14 cellular contexts compared by ENCODE assay signal in the genomic region with DNA sequence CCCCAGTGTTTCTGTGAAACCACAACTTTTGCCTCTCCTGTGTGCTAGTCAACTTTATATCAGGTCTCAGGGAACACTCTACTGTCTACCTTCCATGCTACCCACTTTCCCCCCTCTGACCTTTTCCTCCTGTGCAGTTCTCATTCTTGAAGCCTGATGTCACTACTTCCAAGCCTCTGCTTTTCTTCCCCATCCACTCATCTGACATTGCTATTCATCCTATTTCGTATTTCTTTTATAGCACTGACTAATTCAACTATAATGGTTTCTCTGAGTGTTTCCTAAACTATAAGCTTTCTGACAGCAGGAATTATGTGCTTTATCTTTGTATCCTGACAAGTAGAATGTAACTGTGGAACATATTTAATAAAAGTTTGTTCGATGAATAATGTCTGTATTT. TPM values are rescaled to one million over a fixed set of nuclear protein-coding genes. Genes with fewer than 3 reads are reported as not detected.
DNase-seq lines count a peak whose midpoint lies in the region; ATAC-seq and TF ChIP-seq lines count a peak whose summit lies in the region.
"Had no signal": no experiment of that assay in that cellular context is flagged by ENCODE, and none has a peak within 500 bp of the region (broad histone marks: within the 10 kb centered on the region; RNA-seq: fewer than 3 reads in every experiment).

No MANE protein-coding gene starts in this region.

- no peaks in the 10 kb centered on the region for H3K79me2 ChIP-seq in SK-N-SH (ENCODE audit: insufficient read depth)

- H3K27ac Mint-ChIP-seq in activated CD4-positive, alpha-beta T cell treated with anti-CD3 and anti-CD28 coated beads for 36 hours, result no peak overlapping the region
- H3K27ac Mint-ChIP-seq: activated naive CD8-positive, alpha-beta T cell treated with anti-CD3 and anti-CD28 coated beads, Interleukin-2, amount 10 ng/mL, durations not matched to agents 7 days and 5 days; endodermal cell; neural progenitor cell; stimulated activated effector memory CD8-positive, alpha-beta T cell treated with anti-CD3 and anti-CD28 coated beads, Interleukin-12 subunit alpha, Interleukin-12 subunit beta, amount 100 ng/mL, for 72 hours had no signal

- H3K4me1 ChIP-seq in SK-N-SH (ENCODE audit: control insufficient read depth in 1 of 2, insufficient read depth in 2 of 2, low read depth in 1 of 2, low read length in 1 of 2), result no peaks in the 10 kb centered on the region
- H3K4me1 ChIP-seq: neural progenitor cell had no signal

- TF ChIP-seq RAD21 in SK-N-SH (IDR thresholded peaks at IDR 0.05; ENCODE audit: low read length), result peak; percentile 39

- no peak overlapping the region for H2AFZ ChIP-seq in SK-N-SH (ENCODE audit: low read depth)
- H2AFZ ChIP-seq: neural progenitor cell had no signal

- H3K36me3 Mint-ChIP-seq in activated CD4-positive, alpha-beta T cell treated with anti-CD3 and anti-CD28 coated beads for 36 hours (ENCODE audit: low read depth), result peaks cover 32% of the 10 kb centered on the region
- peaks cover 33% of the 10 kb centered on the region for H3K36me3 Mint-ChIP-seq in activated T-cell treated with anti-CD3 and anti-CD28 coated beads, Interleukin-2, amount 50 U/mL, for 4 hours (ENCODE audit: insufficient read depth)

- peaks cover 16% of the 10 kb centered on the region for H3K9me3 Mint-ChIP-seq in activated CD4-positive, alpha-beta T cell treated with anti-CD3 and anti-CD28 coated beads for 36 hours (ENCODE audit: low read depth)
- H3K9me3 Mint-ChIP-seq in activated T-cell treated with anti-CD3 and anti-CD28 coated beads, Interleukin-2, amount 50 U/mL, for 4 hours, result peaks cover 14% of the 10 kb centered on the region

- intact Hi-C loops in activated CD4-positive, alpha-beta T cell treated with anti-CD3 and anti-CD28 coated beads for 36 hours (cut with DNase I, micrococcal nuclease), result no loop called here

- H3K4me1 Mint-ChIP-seq in activated CD4-positive, alpha-beta T cell treated with anti-CD3 and anti-CD28 coated beads for 36 hours, result peaks cover 5% of the 10 kb centered on the region
- peaks cover 10% of the 10 kb centered on the region for H3K4me1 Mint-ChIP-seq in activated T-cell treated with anti-CD3 and anti-CD28 coated beads, Interleukin-2, amount 50 U/mL, for 4 hours (ENCODE audit: low read depth)
- H3K4me1 Mint-ChIP-seq: neural progenitor cell; stimulated activated effector memory CD8-positive, alpha-beta T cell treated with anti-CD3 and anti-CD28 coated beads, Interleukin-12 subunit alpha, Interleukin-12 subunit beta, amount 100 ng/mL, for 72 hours had no signal

- peak overlapping the region; percentile 10; the same call in 1 of the 2 replicates for H3K4me2 ChIP-seq in SK-N-SH
- H3K4me2 ChIP-seq: A549, neural progenitor cell had no signal

- peaks cover 0 to 8% of the 10 kb centered on the region in 2 experiments for H3K36me3 ChIP-seq in SK-N-SH (replicated peaks in 1 of 2; ENCODE audit: control insufficient read depth in 1 of 2, insufficient read depth in 2 of 2, low read length in 1 of 2)
- H3K36me3 ChIP-seq: neural progenitor cell had no signal

- POLR2A ChIA-PET in activated CD4-positive, alpha-beta T cell treated with anti-CD3 and anti-CD28 coated beads for 36 hours (lab: Charles Lee), result no interaction called here
- POLR2A ChIA-PET in SK-N-SH (lab: Yijun Ruan, JAX), result no interaction called here

- WGBS in SK-N-SH (ENCODE audit: low lambda C conversion rate), result 38% methylated on average over 2 of the region's 2 CpGs

- H3F3A ChIP-seq in SK-N-SH (replicated peaks; ENCODE audit: insufficient read depth), result peaks cover 5% of the 10 kb centered on the region

- H3K27ac ChIP-seq in SK-N-SH (ENCODE audit: low read depth in 2 of 2, low read length in 1 of 2), result peak overlapping the region; percentile 23 to 38; a peak in 3 of 4 replicates
- H3K27ac ChIP-seq: A549, neural progenitor cell had no signal

- H3K9me3 ChIP-seq in SK-N-SH, result 0 out of 2 replicates have a peak, but pooled peaks cover 5% of the 10 kb centered on the region

- no peaks in the 10 kb centered on the region for H4K20me1 ChIP-seq in SK-N-SH (ENCODE audit: insufficient read depth)

- peak; percentile 23 for ATAC-seq in activated CD4-positive, alpha-beta T cell treated with anti-CD3 and anti-CD28 coated beads for 36 hours
- ATAC-seq in GM19452 (IDR thresholded peaks at IDR 0.05; ENCODE audit: unreplicated experiment), result no peak
- ATAC-seq in activated T-cell treated with anti-CD3 and anti-CD28 coated beads, Interleukin-2, amount 50 U/mL, for 4 hours, result no peak
- ATAC-seq: A549; HepG2; stimulated activated effector memory CD8-positive, alpha-beta T cell treated with anti-CD3 and anti-CD28 coated beads, Interleukin-12 subunit alpha, Interleukin-12 subunit beta, amount 100 ng/mL, for 72 hours had no signal

- TF ChIP-seq CTCF in SK-N-SH (IDR thresholded peaks at IDR 0.05) (peak; percentile 46), fibroblast of villous mesenchyme (IDR thresholded peaks at IDR 0.05; ENCODE audit: insufficient read depth, low read depth, low read length) (peak; percentile 8), retinal pigment epithelial cell (conservative IDR thresholded peaks at IDR 0.05; ENCODE audit: low read depth, low read length) (peak; percentile 29)

- CTCF ChIA-PET in activated CD4-positive, alpha-beta T cell treated with anti-CD3 and anti-CD28 coated beads for 36 hours (lab: Charles Lee), result interaction anchor here (0.6 to 2.9 kb wide), 4 partner anchors 151 to 535 kb away, joined by 3 to 8 read pairs (median 3); no protein-coding TSS in a partner anchor
- CTCF ChIA-PET in SK-N-SH (lab: Yijun Ruan, JAX), result interaction anchor here (1.5 kb wide), 1 partner anchor 245 kb away, joined by 5 read pairs; no protein-coding TSS in a partner anchor

- no peak overlapping the region for H3K9ac ChIP-seq in SK-N-SH
- H3K9ac ChIP-seq: neural progenitor cell had no signal

- H3K4me3 ChIP-seq in SK-N-SH (ENCODE audit: low read depth in 2 of 2, low read length in 1 of 2), result no peak overlapping the region
- no peak overlapping the region for H3K4me3 ChIP-seq in fibroblast of villous mesenchyme (ENCODE audit: low read depth, low read length)
- no peak overlapping the region for H3K4me3 ChIP-seq in retinal pigment epithelial cell (ENCODE audit: low read length)
- H3K4me3 ChIP-seq: A549, neural progenitor cell had no signal

- H3K27me3 Mint-ChIP-seq in activated CD4-positive, alpha-beta T cell treated with anti-CD3 and anti-CD28 coated beads for 36 hours, result no peaks in the 10 kb centered on the region
- H3K27me3 Mint-ChIP-seq in activated T-cell treated with anti-CD3 and anti-CD28 coated beads, Interleukin-2, amount 50 U/mL, for 4 hours (ENCODE audit: low read depth), result no peaks in the 10 kb centered on the region
- H3K27me3 Mint-ChIP-seq: activated naive CD8-positive, alpha-beta T cell treated with anti-CD3 and anti-CD28 coated beads, Interleukin-2, amount 10 ng/mL, durations not matched to agents 7 days and 5 days had no signal

- H3K9me2 ChIP-seq in SK-N-SH, result no peaks in the 10 kb centered on the region

- H3K27me3 ChIP-seq in SK-N-SH (ENCODE audit: insufficient read depth), result no peaks in the 10 kb centered on the region
- H3K27me3 ChIP-seq: neural progenitor cell had no signal

- no peak for DNase-seq in activated CD4-positive, alpha-beta T cell treated with anti-CD3 and anti-CD28 coated beads for 36 hours
- no peak for DNase-seq in activated CD4-positive, alpha-beta T cell treated with anti-CD3 and anti-CD28 coated beads for 48 hours
- DNase-seq in SK-N-SH (no peak), fibroblast of villous mesenchyme (ENCODE audit: low read depth) (peak; percentile 21), retinal pigment epithelial cell (ENCODE audit: low read depth) (no peak)
- DNase-seq in stimulated activated CD8-positive, alpha-beta memory T cell treated with anti-CD3 and anti-CD28 coated beads, Interleukin-4, amount 100 ng/mL, for 48 hours, result no peak
- DNase-seq in activated T-cell treated with anti-CD3 and anti-CD28 coated beads, Interleukin-2, amount 50 U/mL, for 4 hours, result no peak
- DNase-seq: activated naive CD8-positive, alpha-beta T cell treated with anti-CD3 and anti-CD28 coated beads, Interleukin-2, amount 10 ng/mL, durations not matched to agents 7 days and 5 days; endodermal cell had no signal

- no peak overlapping the region for H3K4me3 Mint-ChIP-seq in activated CD4-positive, alpha-beta T cell treated with anti-CD3 and anti-CD28 coated beads for 36 hours
- H3K4me3 Mint-ChIP-seq in activated T-cell treated with anti-CD3 and anti-CD28 coated beads, Interleukin-2, amount 50 U/mL, for 4 hours, result no peak overlapping the region
- H3K4me3 Mint-ChIP-seq: activated naive CD8-positive, alpha-beta T cell treated with anti-CD3 and anti-CD28 coated beads, Interleukin-2, amount 10 ng/mL, durations not matched to agents 7 days and 5 days; endodermal cell; neural progenitor cell; stimulated activated effector memory CD8-positive, alpha-beta T cell treated with anti-CD3 and anti-CD28 coated beads, Interleukin-12 subunit alpha, Interleukin-12 subunit beta, amount 100 ng/mL, for 72 hours had no signal

- peak in 1 of 2 experiments; percentile 51; a peak in 2 of 4 replicates for TF ChIP-seq EP300 in SK-N-SH (IDR thresholded peaks at IDR 0.05; ENCODE audit: borderline replicate concordance in 1 of 2, low read depth in 1 of 2, low read length in 1 of 2)

TF ChIP-seq in SK-N-SH, 30 proteins besides CTCF, POLR2A, EP300 and RAD21 (continues in another document):
- TF ChIP-seq SIN3A (IDR thresholded peaks at IDR 0.05; ENCODE audit: borderline replicate concordance, low read depth, low read length), result 0 out of 2 replicates have a peak, but pooled peaks have one; percentile 22
- TF ChIP-seq TCF12 (IDR thresholded peaks at IDR 0.05), result peak; percentile 92
- TF ChIP-seq, protein P1, sequence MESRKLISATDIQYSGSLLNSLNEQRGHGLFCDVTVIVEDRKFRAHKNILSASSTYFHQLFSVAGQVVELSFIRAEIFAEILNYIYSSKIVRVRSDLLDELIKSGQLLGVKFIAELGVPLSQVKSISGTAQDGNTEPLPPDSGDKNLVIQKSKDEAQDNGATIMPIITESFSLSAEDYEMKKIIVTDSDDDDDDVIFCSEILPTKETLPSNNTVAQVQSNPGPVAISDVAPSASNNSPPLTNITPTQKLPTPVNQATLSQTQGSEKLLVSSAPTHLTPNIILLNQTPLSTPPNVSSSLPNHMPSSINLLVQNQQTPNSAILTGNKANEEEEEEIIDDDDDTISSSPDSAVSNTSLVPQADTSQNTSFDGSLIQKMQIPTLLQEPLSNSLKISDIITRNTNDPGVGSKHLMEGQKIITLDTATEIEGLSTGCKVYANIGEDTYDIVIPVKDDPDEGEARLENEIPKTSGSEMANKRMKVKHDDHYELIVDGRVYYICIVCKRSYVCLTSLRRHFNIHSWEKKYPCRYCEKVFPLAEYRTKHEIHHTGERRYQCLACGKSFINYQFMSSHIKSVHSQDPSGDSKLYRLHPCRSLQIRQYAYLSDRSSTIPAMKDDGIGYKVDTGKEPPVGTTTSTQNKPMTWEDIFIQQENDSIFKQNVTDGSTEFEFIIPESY (IDR thresholded peaks at IDR 0.05; ENCODE audit: borderline replicate concordance, low read depth), result no peak

RNA-seq across cellular contexts. Expression of a gene that starts 18.2 kb away (rescaled TPM):
- 10 to 100 TPM; 48.4 to 59.6 TPM for total RNA-seq in activated CD4-positive, alpha-beta T cell treated with anti-CD3 and anti-CD28 coated beads for 36 hours
- 36.6 and 50.2 TPM in 2 replicates for polyA plus RNA-seq in SK-N-SH (2012; rRNA removed)
- 59.0 and 66.6 TPM in 2 replicates for polyA plus RNA-seq in SK-N-SH (2012; cell fraction: cytosol; rRNA removed)
- 19.0 and 31.1 TPM in 2 replicates for polyA plus RNA-seq in SK-N-SH (2012; cell fraction: nucleus; rRNA removed)
- total RNA-seq in fibroblast of villous mesenchyme, result 27.7 and 32.0 TPM in 2 replicates
- 10 to 100 TPM; 57.7 to 73.7 (median 72.4) TPM for total RNA-seq in activated T-cell treated with anti-CD3 and anti-CD28 coated beads, Interleukin-2, amount 50 U/mL, for 4 hours
